In the genomic region with DNA sequence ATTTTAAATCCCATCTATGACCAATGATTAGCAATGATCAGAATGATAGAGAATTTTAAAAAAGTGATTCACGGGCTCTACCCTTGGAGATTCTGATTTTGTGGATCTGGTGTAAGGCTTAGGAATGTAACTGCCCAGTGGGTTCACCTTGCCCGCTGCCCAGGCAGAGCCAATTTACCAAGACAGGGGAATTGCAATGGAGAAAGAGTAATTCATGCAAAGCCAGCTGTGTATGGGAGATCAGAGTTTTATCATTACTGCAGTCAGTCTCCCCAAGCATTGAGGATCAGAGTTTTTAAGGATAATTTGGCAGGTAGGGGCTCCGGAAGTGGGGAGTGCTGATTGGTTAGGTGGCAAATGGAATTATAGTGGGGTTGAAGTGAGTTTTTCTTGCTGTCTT, we compare ENCODE assay signal across 36 cellular contexts.
"Had no signal": no experiment of that assay in that cellular context is flagged by ENCODE, and none has a peak within 500 bp of the region (broad histone marks: within the 10 kb centered on the region; RNA-seq: fewer than 3 reads in every experiment).

No MANE protein-coding gene starts in this region.

- H3K4me3 ChIP-seq: adrenal gland, body of pancreas, breast epithelium had no signal

- H3K9me3 ChIP-seq: adrenal gland, body of pancreas, breast epithelium had no signal

- DNase-seq: activated B cell treated with CpG ODN at 0.5 μM for 24 hours; activated CD4-positive, alpha-beta memory T cell treated with anti-CD3 and anti-CD28 coated beads for 36 hours; activated CD4-positive, alpha-beta T cell treated with anti-CD3 and anti-CD28 coated beads for 4 hours; activated CD4-positive, alpha-beta T cell treated with anti-CD3 and anti-CD28 coated beads, Interleukin-2, amount 10 ng/mL, durations not matched to agents 24 days and 14 days; activated CD4-positive, alpha-beta T cell treated with anti-CD3 and anti-CD28 coated beads, Interleukin-2, amount 50 U/mL, for 1 hour; activated CD4-positive, alpha-beta T cell treated with anti-CD3 and anti-CD28 coated beads, Interleukin-2, amount 50 U/mL, for 4 hours; activated CD4-positive, CD25-positive, alpha-beta regulatory T cell treated with anti-CD3 and anti-CD28 coated beads, Interleukin-2, amount 50 U/mL, for 72 hours; activated CD8-positive, alpha-beta memory T cell treated with anti-CD3 and anti-CD28 coated beads, Interleukin-2, amount 50 U/mL, for 4 hours; activated CD8-positive, alpha-beta T cell treated with anti-CD3 and anti-CD28 coated beads for 36 hours; activated effector memory CD4-positive, alpha-beta T cell treated with anti-CD3 and anti-CD28 coated beads, Interleukin-2, amount 50 U/mL, for 16 hours; activated gamma-delta T cell treated with Interleukin-2 at 50 U/mL for 16 hours; activated naive CD4-positive, alpha-beta T cell; activated naive CD4-positive, alpha-beta T cell treated with anti-CD3 and anti-CD28 coated beads for 36 hours; activated naive CD4-positive, alpha-beta T cell treated with anti-CD3 and anti-CD28 coated beads, Interleukin-2, amount 50 U/mL, for 16 hours; activated naive CD8-positive, alpha-beta T cell treated with anti-CD3 and anti-CD28 coated beads for 36 hours; activated T-cell treated with anti-CD3 and anti-CD28 coated beads for 4 hours; activated T-cell treated with anti-CD3 and anti-CD28 coated beads, Interleukin-2, amount 50 U/mL, for 1 hour; activated T-cell treated with anti-CD3 and anti-CD28 coated beads, Interleukin-2, amount 50 U/mL, for 4 hours; activated T-cell treated with anti-CD3 and anti-CD28 coated beads, Interleukin-2, amount 50 U/mL, for 72 hours; adrenal gland; amniotic stem cell; aorta; body of pancreas; brain microvascular endothelial cell; central memory CD4-positive, alpha-beta T cell; T-helper 2 cell; T-helper 9 cell had no signal

- ATAC-seq: activated CD8-positive, alpha-beta T cell treated with anti-CD3 and anti-CD28 coated beads for 36 hours; activated naive CD4-positive, alpha-beta T cell treated with anti-CD3 and anti-CD28 coated beads, Interleukin-2, amount 50 U/mL, for 72 hours; activated T-cell treated with anti-CD3 and anti-CD28 coated beads, Interleukin-2, amount 50 U/mL, for 4 hours; activated T-cell treated with anti-CD3 and anti-CD28 coated beads, Interleukin-2, amount 50 U/mL, for 72 hours; activated T-helper 17 cell treated with anti-CD3 and anti-CD28 coated beads, Interleukin-2, amount 50 U/mL, for 72 hours; body of pancreas had no signal

- H3K9me3 Mint-ChIP-seq: activated CD4-positive, alpha-beta memory T cell treated with anti-CD3 and anti-CD28 coated beads for 36 hours; activated CD8-positive, alpha-beta T cell treated with anti-CD3 and anti-CD28 coated beads for 36 hours; activated naive CD4-positive, alpha-beta T cell treated with anti-CD3 and anti-CD28 coated beads for 36 hours; activated naive CD8-positive, alpha-beta T cell treated with anti-CD3 and anti-CD28 coated beads for 36 hours; activated T-cell treated with anti-CD3 and anti-CD28 coated beads, Interleukin-2, amount 50 U/mL, for 4 hours had no signal

- H3K36me3 Mint-ChIP-seq: activated CD4-positive, alpha-beta memory T cell treated with anti-CD3 and anti-CD28 coated beads for 36 hours; activated naive CD8-positive, alpha-beta T cell treated with anti-CD3 and anti-CD28 coated beads for 36 hours had no signal

- H3K27ac ChIP-seq: adrenal gland, body of pancreas, brain microvascular endothelial cell, breast epithelium, VCaP had no signal

- H3K27me3 ChIP-seq: adrenal gland, body of pancreas, brain microvascular endothelial cell, breast epithelium had no signal

- H3K4me1 Mint-ChIP-seq: activated B cell treated with CpG ODN at 0.5 μM for 24 hours had no signal

- H3K27ac Mint-ChIP-seq: activated B cell treated with CpG ODN at 0.5 μM for 24 hours; activated CD4-positive, alpha-beta memory T cell treated with anti-CD3 and anti-CD28 coated beads for 36 hours; activated CD4-positive, alpha-beta T cell treated with anti-CD3 and anti-CD28 coated beads, Interleukin-2, amount 10 ng/mL, durations not matched to agents 24 days and 14 days; activated CD8-positive, alpha-beta T cell treated with anti-CD3 and anti-CD28 coated beads for 36 hours; activated naive CD4-positive, alpha-beta T cell treated with anti-CD3 and anti-CD28 coated beads for 36 hours; activated naive CD4-positive, alpha-beta T cell treated with anti-CD3 and anti-CD28 coated beads, Interleukin-2, amount 50 U/mL, for 72 hours; activated naive CD8-positive, alpha-beta T cell treated with anti-CD3 and anti-CD28 coated beads for 36 hours; activated T-cell treated with anti-CD3 and anti-CD28 coated beads, Interleukin-2, amount 50 U/mL, for 72 hours; activated T-helper 1 cell treated with anti-CD3 and anti-CD28 coated beads, Interleukin-12 subunit alpha, Interleukin-12 subunit beta, Interleukin-2, Interleukin-4 antibody, amounts not matched to agents 30 ng/mL and 10 ng/mL and 1 ng/mL, durations not matched to agents 14 hours and 24 hours and 36 hours; activated T-helper 17 cell treated with anti-CD3 and anti-CD28 coated beads, Interleukin-2, amount 50 U/mL, for 72 hours; T-helper 1 cell treated with Interleukin-12 subunit alpha and Interleukin-12 subunit beta and Interleukin-4 antibody, amounts not matched to agents 30 μg/mL and 1 μg/mL, for 36 hours; T-helper 2 cell treated with Interferon-gamma antibody and Interleukin-4, amounts not matched to agents 5 μg/mL and 100 μg/mL, for 36 hours had no signal

- H3K36me3 ChIP-seq: adrenal gland, brain microvascular endothelial cell, breast epithelium had no signal

- H3K4me3 Mint-ChIP-seq: activated B cell treated with CpG ODN at 0.5 μM for 24 hours; activated CD4-positive, alpha-beta memory T cell treated with anti-CD3 and anti-CD28 coated beads for 36 hours; activated CD4-positive, alpha-beta T cell treated with anti-CD3 and anti-CD28 coated beads, Interleukin-2, amount 10 ng/mL, durations not matched to agents 24 days and 14 days; activated CD8-positive, alpha-beta T cell treated with anti-CD3 and anti-CD28 coated beads for 36 hours; activated naive CD4-positive, alpha-beta T cell treated with anti-CD3 and anti-CD28 coated beads for 36 hours; activated naive CD8-positive, alpha-beta T cell treated with anti-CD3 and anti-CD28 coated beads for 36 hours; activated T-cell treated with anti-CD3 and anti-CD28 coated beads, Interleukin-2, amount 50 U/mL, for 4 hours; activated T-cell treated with anti-CD3 and anti-CD28 coated beads, Interleukin-2, amount 50 U/mL, for 72 hours; activated T-helper 1 cell treated with anti-CD3 and anti-CD28 coated beads, Interleukin-12 subunit alpha, Interleukin-12 subunit beta, Interleukin-2, Interleukin-4 antibody, amounts not matched to agents 30 ng/mL and 10 ng/mL and 1 ng/mL, durations not matched to agents 14 hours and 24 hours and 36 hours; activated T-helper 17 cell treated with anti-CD3 and anti-CD28 coated beads, Interleukin-2, amount 50 U/mL, for 72 hours; T-helper 1 cell treated with Interleukin-12 subunit alpha and Interleukin-12 subunit beta and Interleukin-4 antibody, amounts not matched to agents 30 μg/mL and 1 μg/mL, for 36 hours; T-helper 2 cell treated with Interferon-gamma antibody and Interleukin-4, amounts not matched to agents 5 μg/mL and 100 μg/mL, for 36 hours had no signal

- FAIRE-seq: astrocyte, TTC549 had no signal
